In genomic region chr11:35664977-35665441, GRCh38 we compare ENCODE assay signal across 1 cellular context.
TF ChIP-seq lines count a peak whose summit lies in the region.

No MANE protein-coding gene starts in this region.

TF ChIP-seq in SK-N-SH, 30 proteins besides CTCF, POLR2A, EP300 and RAD21 (continued from another document):
- TF ChIP-seq USF1 (IDR thresholded peaks at IDR 0.05; ENCODE audit: borderline replicate concordance, low read depth), result no peak
- no peak for TF ChIP-seq IRF3 (IDR thresholded peaks at IDR 0.05; ENCODE audit: low read depth, low read length)
